Comparison of ENCODE assay signal across 6 cellular contexts in genomic region chr11:129749141-129749540, GRCh38.
"Had no signal": no experiment of that assay in that cellular context is flagged by ENCODE, and none has a peak within 500 bp of the region (broad histone marks: within the 10 kb centered on the region; RNA-seq: fewer than 3 reads in every experiment).

No MANE protein-coding gene starts in this region.

- H3K4me1 Mint-ChIP-seq: H9 had no signal

- H3K27ac ChIP-seq: HL-60 had no signal

- H3K4me3 ChIP-seq: GM23338 had no signal

- H3K4me3 Mint-ChIP-seq: GM23338, H9, IgD-negative memory B cell had no signal

- H3K36me3 Mint-ChIP-seq: IgD-negative memory B cell had no signal

- ATAC-seq: GM23338, HepG2 had no signal

- DNase-seq: H9, HCEC 1CT had no signal

- H3K27ac Mint-ChIP-seq: GM23338, H9, IgD-negative memory B cell had no signal
